ENCODE assay signal across 1 cellular context in the genomic region with DNA sequence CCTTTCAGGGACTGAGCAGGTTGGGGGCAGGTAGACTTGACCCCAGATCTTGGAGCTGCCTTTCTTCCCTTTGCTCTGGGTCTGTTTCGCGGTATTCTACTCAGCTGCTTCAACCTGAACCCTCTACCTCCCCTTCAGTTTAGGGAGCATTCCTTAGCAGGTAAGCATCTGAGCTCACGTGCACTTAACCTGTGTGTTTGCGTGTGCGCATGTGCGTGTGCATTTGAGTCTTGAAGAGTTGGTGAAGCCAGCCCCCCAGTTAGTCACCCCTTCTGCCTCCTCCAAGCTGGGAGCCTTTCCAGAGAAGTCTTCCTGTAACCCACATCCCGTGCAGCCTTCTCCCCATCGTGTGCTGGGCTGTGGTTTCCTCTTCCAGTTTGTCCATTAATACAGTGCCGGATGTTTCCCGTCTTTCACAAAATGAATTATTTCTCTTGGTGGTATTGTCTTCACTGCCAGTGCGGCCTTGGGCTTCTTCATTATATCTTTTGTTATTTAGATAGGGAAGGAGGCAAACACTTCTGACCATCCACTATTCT.
TF ChIP-seq lines count a peak whose summit lies in the region.

No MANE protein-coding gene starts in this region.

TF ChIP-seq in GM12878, 131 proteins besides CTCF, POLR2A, EP300 and RAD21:
- TF ChIP-seq HCFC1 (IDR thresholded peaks at IDR 0.05; ENCODE audit: low read length) (no peak), POLR2AphosphoS5 (IDR thresholded peaks at IDR 0.05; ENCODE audit: low read length) (peak; percentile 59; the same call in 1 of the 2 replicates)
